ENCODE assay signal across 1 cellular context in the genomic region with DNA sequence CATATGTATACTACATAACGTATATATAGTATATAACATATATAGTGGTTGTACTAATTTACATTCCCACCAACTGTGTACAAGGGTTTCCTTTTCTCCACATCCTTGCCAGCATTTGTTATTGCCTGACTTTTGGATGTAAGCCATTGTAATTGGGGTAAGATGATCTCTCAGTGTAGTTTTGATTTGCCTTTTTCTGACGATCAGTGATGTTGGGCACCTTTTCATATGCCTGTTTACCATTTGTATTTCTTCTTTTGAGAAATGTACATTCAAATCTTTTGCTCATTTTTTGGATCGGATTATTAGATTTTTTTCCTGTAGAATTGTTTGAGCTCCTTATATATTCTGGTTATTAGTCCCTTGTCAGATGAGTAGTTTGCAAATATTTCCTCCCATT.
A peak's percentile ranks its signal among the peaks of the same experiment; 100 is the strongest.
TF ChIP-seq lines count a peak whose summit lies in the region.

No MANE protein-coding gene starts in this region.

TF ChIP-seq in HepG2, 621 proteins besides CTCF, POLR2A, EP300 and RAD21 (continued from another document):
- TF ChIP-seq, protein P1, sequence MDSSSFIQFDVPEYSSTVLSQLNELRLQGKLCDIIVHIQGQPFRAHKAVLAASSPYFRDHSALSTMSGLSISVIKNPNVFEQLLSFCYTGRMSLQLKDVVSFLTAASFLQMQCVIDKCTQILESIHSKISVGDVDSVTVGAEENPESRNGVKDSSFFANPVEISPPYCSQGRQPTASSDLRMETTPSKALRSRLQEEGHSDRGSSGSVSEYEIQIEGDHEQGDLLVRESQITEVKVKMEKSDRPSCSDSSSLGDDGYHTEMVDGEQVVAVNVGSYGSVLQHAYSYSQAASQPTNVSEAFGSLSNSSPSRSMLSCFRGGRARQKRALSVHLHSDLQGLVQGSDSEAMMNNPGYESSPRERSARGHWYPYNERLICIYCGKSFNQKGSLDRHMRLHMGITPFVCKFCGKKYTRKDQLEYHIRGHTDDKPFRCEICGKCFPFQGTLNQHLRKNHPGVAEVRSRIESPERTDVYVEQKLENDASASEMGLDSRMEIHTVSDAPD (CRISPR knock-in tag; IDR thresholded peaks at IDR 0.05) = 0 out of 2 replicates have a peak, but pooled peaks have one; percentile 29
- TF ChIP-seq, protein P2, sequence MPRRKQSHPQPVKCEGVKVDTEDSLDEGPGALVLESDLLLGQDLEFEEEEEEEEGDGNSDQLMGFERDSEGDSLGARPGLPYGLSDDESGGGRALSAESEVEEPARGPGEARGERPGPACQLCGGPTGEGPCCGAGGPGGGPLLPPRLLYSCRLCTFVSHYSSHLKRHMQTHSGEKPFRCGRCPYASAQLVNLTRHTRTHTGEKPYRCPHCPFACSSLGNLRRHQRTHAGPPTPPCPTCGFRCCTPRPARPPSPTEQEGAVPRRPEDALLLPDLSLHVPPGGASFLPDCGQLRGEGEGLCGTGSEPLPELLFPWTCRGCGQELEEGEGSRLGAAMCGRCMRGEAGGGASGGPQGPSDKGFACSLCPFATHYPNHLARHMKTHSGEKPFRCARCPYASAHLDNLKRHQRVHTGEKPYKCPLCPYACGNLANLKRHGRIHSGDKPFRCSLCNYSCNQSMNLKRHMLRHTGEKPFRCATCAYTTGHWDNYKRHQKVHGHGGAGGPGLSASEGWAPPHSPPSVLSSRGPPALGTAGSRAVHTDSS (CRISPR knock-in tag; conservative IDR thresholded peaks at IDR 0.05) = no peak
- TF ChIP-seq ETV6 (CRISPR knock-in tag; conservative IDR thresholded peaks at IDR 0.05) = no peak
- TF ChIP-seq ZNF790 (CRISPR knock-in tag; IDR thresholded peaks at IDR 0.05; ENCODE audit: borderline replicate concordance) = no peak
